In genomic region chr4:25096553-25097443, GRCh38 we compare ENCODE assay signal across 2 cellular contexts.
TF ChIP-seq lines count a peak whose summit lies in the region.

No MANE protein-coding gene starts in this region.

TF ChIP-seq in HepG2, 621 proteins besides CTCF, POLR2A, EP300 and RAD21 (continued from another document):
- no peak for TF ChIP-seq HNF1A (IDR thresholded peaks at IDR 0.05; ENCODE audit: low read depth)
- TF ChIP-seq HNF1A (CRISPR knock-in tag; IDR thresholded peaks at IDR 0.05; ENCODE audit: borderline replicate concordance) = no peak
- no peak for TF ChIP-seq ZFP36L1 (CRISPR knock-in tag; IDR thresholded peaks at IDR 0.05)

TF ChIP-seq in SK-N-SH treated with all-trans-retinoic acid at 6 μM for 48 hours, 23 proteins besides CTCF, POLR2A, EP300 and RAD21 (continued from another document):
- no peak for TF ChIP-seq PATZ1 (CRISPR knock-in tag; IDR thresholded peaks at IDR 0.05; ENCODE audit: borderline replicate concordance)
